In genomic region chr4:87275311-87275710, GRCh38 we compare ENCODE assay signal across 19 cellular contexts. TPM values are rescaled to one million over a fixed set of nuclear protein-coding genes. Genes with fewer than 3 reads are reported as not detected.
"Had no signal": no experiment of that assay in that cellular context is flagged by ENCODE, and none has a peak within 500 bp of the region (broad histone marks: within the 10 kb centered on the region; RNA-seq: fewer than 3 reads in every experiment).

No MANE protein-coding gene starts in this region.

- ATAC-seq: Panc1, T-cell had no signal

- DNase-seq: MG63, NCI-H1092 treated with DMSO at 0.1 percent for 48 hours, NCI-H1436, NCI-H187 treated with DMSO at 0.1 percent for 48 hours, NCI-H2029 treated with DMSO at 0.1 percent for 48 hours, NCI-H2171 treated with DMSO at 0.1 percent for 48 hours, NCI-H345, NCI-H446 treated with DMSO at 0.1 percent for 48 hours, NCI-H510A treated with DMSO at 0.1 percent for 48 hours, NCI-H526 treated with DMSO at 0.1 percent for 48 hours, NCI-H774, SHP77, SK-N-SH, SW 1271, T-cell had no signal

- FAIRE-seq: HTR-8/SVneo had no signal

RNA-seq across cellular contexts. Expression of gene HSD17B13, which starts 47.4 kb away (rescaled TPM):
- total RNA-seq: LHCN-M2, SK-MEL-5 had no signal
